In genomic region chr7:16904086-16904485, GRCh38 we compare ENCODE assay signal across 17 cellular contexts. TPM values are rescaled to one million over a fixed set of nuclear protein-coding genes. Genes with fewer than 3 reads are reported as not detected.
DNase-seq lines count a peak whose midpoint lies in the region; ATAC-seq, FAIRE-seq and TF ChIP-seq lines count a peak whose summit lies in the region.
"Had no signal": no experiment of that assay in that cellular context is flagged by ENCODE, and none has a peak within 500 bp of the region (broad histone marks: within the 10 kb centered on the region; RNA-seq: fewer than 3 reads in every experiment).

No MANE protein-coding gene starts in this region.

- peaks cover 25% of the 10 kb centered on the region for H3K4me1 ChIP-seq in neural progenitor cell

- no peaks in the 10 kb centered on the region for H3K36me3 ChIP-seq in neural progenitor cell
- H3K36me3 ChIP-seq: SJCRH30 had no signal

- peaks cover 6% of the 10 kb centered on the region for H3K9me3 Mint-ChIP-seq in chondrocyte (ENCODE audit: low read depth)
- peaks cover 7% of the 10 kb centered on the region for H3K9me3 Mint-ChIP-seq in neural progenitor cell

- H3K36me3 Mint-ChIP-seq in chondrocyte (ENCODE audit: low read depth) (peaks cover 4% of the 10 kb centered on the region), neural progenitor cell (peaks cover 2% of the 10 kb centered on the region)

- H3K27me3 Mint-ChIP-seq in chondrocyte (ENCODE audit: low read depth) = no peaks in the 10 kb centered on the region
- H3K27me3 Mint-ChIP-seq in neural progenitor cell (ENCODE audit: insufficient read depth, low read depth) = no peaks in the 10 kb centered on the region

- no peak overlapping the region for H3K4me2 ChIP-seq in neural progenitor cell

- no peak for DNase-seq in H54 (ENCODE audit: insufficient read length, low spot score)
- DNase-seq in chondrocyte (ENCODE audit: low spot score) = no peak
- DNase-seq in neural progenitor cell (ENCODE audit: low spot score) = no peak
- DNase-seq in hypothalamus (lab: John Stamatoyannopoulos, UW) = no peak
- DNase-seq in NCI-H187 (lab: John Stamatoyannopoulos, UW) = no peak
- no peak for DNase-seq in amygdala (lab: John Stamatoyannopoulos, UW)
- DNase-seq: Caco-2, NCI-H1436 treated with DMSO at 0.1 percent for 48 hours, NCI-H2081 treated with DMSO at 0.1 percent for 48 hours, NCI-H526, SJCRH30 had no signal

- no peaks in the 10 kb centered on the region for H3K9me3 ChIP-seq in neural progenitor cell (ENCODE audit: low read depth)
- H3K9me3 ChIP-seq: Caco-2 had no signal

- no peaks in the 10 kb centered on the region for H4K20me1 ChIP-seq in neural progenitor cell (ENCODE audit: low read depth)

- no peak for TF ChIP-seq POLR2A in H54 (IDR thresholded peaks at IDR 0.05; ENCODE audit: low read depth, low read length)

- H3K79me2 ChIP-seq in neural progenitor cell (ENCODE audit: low read depth) = no peaks in the 10 kb centered on the region

- no peaks in the 10 kb centered on the region for H3K27me3 ChIP-seq in neural progenitor cell
- H3K27me3 ChIP-seq: SJCRH30 had no signal

- H3K9ac ChIP-seq in neural progenitor cell = no peak overlapping the region

- FAIRE-seq in H54 (lab: Jason Lieb, UNC) = peak; percentile 27
- FAIRE-seq: GM12891, HTR-8/SVneo had no signal

- no peak for ATAC-seq in HG02642 (IDR thresholded peaks at IDR 0.05; ENCODE audit: poor library complexity, unreplicated experiment)

- H2AFZ ChIP-seq in neural progenitor cell (replicated peaks) = no peak overlapping the region

- H3K27ac Mint-ChIP-seq in chondrocyte (ENCODE audit: unreplicated experiment) (peak overlapping the region; percentile 50), neural progenitor cell (peak overlapping the region; percentile 48)

- no peak overlapping the region for H3K4me3 ChIP-seq in neural progenitor cell
- H3K4me3 ChIP-seq: SJCRH30 had no signal

- H3K4me3 Mint-ChIP-seq in chondrocyte (ENCODE audit: unreplicated experiment) = no peak overlapping the region
- H3K4me3 Mint-ChIP-seq in neural progenitor cell = no peak overlapping the region

- H3K4me1 Mint-ChIP-seq in chondrocyte (ENCODE audit: low read depth) (peaks cover 37% of the 10 kb centered on the region), neural progenitor cell (peaks cover 21% of the 10 kb centered on the region)

- no peaks in the 10 kb centered on the region for H3F3A ChIP-seq in neural progenitor cell (ENCODE audit: low read depth)

- peak overlapping the region; percentile 1 for H3K27ac ChIP-seq in neural progenitor cell
- H3K27ac ChIP-seq: RWPE1, SJCRH30 had no signal

- no peak for TF ChIP-seq CTCF in chondrocyte (IDR thresholded peaks at IDR 0.05)
- no peak for TF ChIP-seq CTCF in neural progenitor cell (IDR thresholded peaks at IDR 0.05)

RNA-seq across cellular contexts. Expression of gene AGR3, which starts 22.3 kb away (rescaled TPM):
- total RNA-seq in chondrocyte = not detected in 3 replicates
- total RNA-seq in neural progenitor cell (ENCODE audit: low replicate concordance) = not detected in 2 replicates
- total RNA-seq: G401, OCI-LY7, SJCRH30 had no signal
